Comparison of ENCODE assay signal across 11 cellular contexts in genomic region chr21:46606427-46606813, GRCh38. TPM values are rescaled to one million over a fixed set of nuclear protein-coding genes. Genes with fewer than 3 reads are reported as not detected.
DNase-seq lines count a peak whose midpoint lies in the region; ATAC-seq and TF ChIP-seq lines count a peak whose summit lies in the region.
"Had no signal": no experiment of that assay in that cellular context is flagged by ENCODE, and none has a peak within 500 bp of the region (broad histone marks: within the 10 kb centered on the region; RNA-seq: fewer than 3 reads in every experiment).

No MANE protein-coding gene starts in this region.

- no peaks in the 10 kb centered on the region for H3K36me3 ChIP-seq in OCI-LY3 (replicated peaks; ENCODE audit: low read depth, low read length)
- H3K36me3 ChIP-seq in upper lobe of right lung: no peaks in the 10 kb centered on the region
- no peaks in the 10 kb centered on the region for H3K36me3 ChIP-seq in H7 (replicated peaks; ENCODE audit: control insufficient read depth, insufficient read depth, low read length)

- no peak for DNase-seq in left ventricle myocardium superior
- no peak for DNase-seq in cardiac septum (ENCODE audit: low spot score)
- DNase-seq in islet precursor cell: peak; percentile 29
- DNase-seq in upper lobe of right lung: peak; percentile 57
- DNase-seq in H7: no peak
- no peak for DNase-seq in activated naive CD4-positive, alpha-beta T cell (lab: John Stamatoyannopoulos, UW)
- DNase-seq: activated effector memory CD4-positive, alpha-beta T cell treated with anti-CD3 and anti-CD28 coated beads, Interleukin-2, amount 50 U/mL, for 16 hours; DMS79 treated with DMSO at 0.1 percent for 48 hours; SK-N-SH had no signal

- H3K27ac ChIP-seq in OCI-LY3 (ENCODE audit: low read length): peak overlapping the region; percentile 31
- H3K27ac ChIP-seq in upper lobe of right lung: peak overlapping the region; percentile 25

- H3K4me2 ChIP-seq in OCI-LY3 (ENCODE audit: low read length): peak overlapping the region; percentile 82
- H3K4me2 ChIP-seq: SK-N-SH had no signal

- H4K20me1 ChIP-seq in OCI-LY3 (ENCODE audit: insufficient read depth, low read length): no peaks in the 10 kb centered on the region

- H3K9ac ChIP-seq in OCI-LY3 (ENCODE audit: low read length): peak overlapping the region; percentile 36; the same call in 1 of the 2 replicates
- H3K9ac ChIP-seq: SK-N-SH had no signal

- H2AFZ ChIP-seq in OCI-LY3 (ENCODE audit: low read depth, low read length): peak overlapping the region; percentile 85

- no peak for TF ChIP-seq CTCF in OCI-LY3 (IDR thresholded peaks at IDR 0.05; ENCODE audit: low read depth, low read length)
- TF ChIP-seq CTCF in upper lobe of right lung (IDR thresholded peaks at IDR 0.05): no peak

- ATAC-seq in left ventricle myocardium superior (peak; percentile 18), upper lobe of right lung (no peak), GM18867 (IDR thresholded peaks at IDR 0.05; ENCODE audit: unreplicated experiment) (no peak)

- intact Hi-C loops in left ventricle myocardium superior (cut with micrococcal nuclease) (no loop called here), cardiac septum (cut with DNase I) (no loop called here), upper lobe of right lung (cut with DNase I) (no loop called here)

- H3K27me3 ChIP-seq in OCI-LY3 (ENCODE audit: low read depth, low read length): no peaks in the 10 kb centered on the region
- H3K27me3 ChIP-seq in upper lobe of right lung: no peaks in the 10 kb centered on the region
- no peaks in the 10 kb centered on the region for H3K27me3 ChIP-seq in H7 (ENCODE audit: control insufficient read depth, insufficient read depth, low read length)

- H3K9me3 ChIP-seq in OCI-LY3 (ENCODE audit: insufficient read depth, low read length) (no peaks in the 10 kb centered on the region), upper lobe of right lung (no peaks in the 10 kb centered on the region)
- H3K9me3 ChIP-seq: SK-N-SH had no signal

- H3K4me1 ChIP-seq in OCI-LY3 (ENCODE audit: low read length) (peaks cover 58% of the 10 kb centered on the region), upper lobe of right lung (peaks cover 15% of the 10 kb centered on the region)

- no peaks in the 10 kb centered on the region for H3K79me2 ChIP-seq in OCI-LY3 (ENCODE audit: low read length)

- H3K4me3 ChIP-seq in OCI-LY3 (ENCODE audit: low read length) (0 out of 2 replicates have a peak overlapping the region, but pooled peaks have one; percentile 12), upper lobe of right lung (no peak overlapping the region), H7 (ENCODE audit: insufficient read depth, low read depth, low read length) (no peak overlapping the region)

RNA-seq across cellular contexts. Expression of gene S100B, which starts 1.5 kb away (rescaled TPM):
- total RNA-seq in left ventricle myocardium superior: 3.5 TPM
- total RNA-seq in cardiac septum: 0.62 TPM
- 4.5 TPM for total RNA-seq in upper lobe of right lung
- 0.10 TPM in 1 of 2 replicates, not detected in the other for total RNA-seq in H7 (2014; rRNA removed; shearing (Covaris generic))

RNA-seq across cellular contexts. Expression of gene PRMT2, which starts 29.1 kb away (rescaled TPM):
- 56.8 TPM for total RNA-seq in left ventricle myocardium superior
- 76.5 TPM for total RNA-seq in cardiac septum
- total RNA-seq in upper lobe of right lung: 114 TPM
- 54.1 and 59.9 TPM in 2 replicates for total RNA-seq in H7 (2014; rRNA removed; shearing (Covaris generic))

Comparison
In these comparisons a context has a peak if more than half of its experiments do, and no peak if none do; other contexts are left out.
1. DNase-seq: peak in islet precursor cell (single experiment) and upper lobe of right lung (single experiment); none in left ventricle myocardium superior (single experiment), cardiac septum (single experiment), H7 (single experiment) and activated naive CD4-positive, alpha-beta T cell (0 of 4).